Comparison of ENCODE assay signal across 1 cellular context in genomic region chr2:200201839-200202238, GRCh38.
TF ChIP-seq lines count a peak whose summit lies in the region.

No MANE protein-coding gene starts in this region.

TF ChIP-seq in WTC11, 78 proteins besides CTCF, POLR2A, EP300 and RAD21 (continued from another document):
- peak; percentile 36; the same call in 1 of the 2 replicates for TF ChIP-seq AFF4 (CRISPR knock-in tag; IDR thresholded peaks at IDR 0.05; ENCODE audit: borderline replicate concordance)
